Comparison of ENCODE assay signal across 1 cellular context in the genomic region with DNA sequence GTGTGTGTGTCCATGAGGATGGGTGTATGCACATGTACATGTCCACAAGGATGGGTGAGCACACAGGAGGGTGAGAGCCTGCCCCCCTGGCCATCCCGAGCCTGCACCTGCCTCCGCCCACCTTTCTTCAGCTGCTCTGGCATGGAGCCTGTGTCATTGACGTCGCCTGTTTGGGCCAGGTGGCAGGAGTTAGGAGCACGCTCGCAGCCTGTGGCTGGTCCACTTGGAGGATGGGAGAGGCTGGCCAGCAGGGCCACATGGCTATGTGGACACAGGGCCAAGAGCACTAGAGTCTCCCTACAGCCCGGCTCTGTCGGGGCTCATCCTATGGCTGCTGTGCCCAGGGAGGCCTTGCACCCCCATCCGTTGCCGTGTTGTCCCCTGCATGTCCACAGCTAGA.
TF ChIP-seq lines count a peak whose summit lies in the region.

No MANE protein-coding gene starts in this region.

TF ChIP-seq in HEK293, 187 proteins besides CTCF, POLR2A, EP300 and RAD21 (continued from another document):
- TF ChIP-seq, protein P1, sequence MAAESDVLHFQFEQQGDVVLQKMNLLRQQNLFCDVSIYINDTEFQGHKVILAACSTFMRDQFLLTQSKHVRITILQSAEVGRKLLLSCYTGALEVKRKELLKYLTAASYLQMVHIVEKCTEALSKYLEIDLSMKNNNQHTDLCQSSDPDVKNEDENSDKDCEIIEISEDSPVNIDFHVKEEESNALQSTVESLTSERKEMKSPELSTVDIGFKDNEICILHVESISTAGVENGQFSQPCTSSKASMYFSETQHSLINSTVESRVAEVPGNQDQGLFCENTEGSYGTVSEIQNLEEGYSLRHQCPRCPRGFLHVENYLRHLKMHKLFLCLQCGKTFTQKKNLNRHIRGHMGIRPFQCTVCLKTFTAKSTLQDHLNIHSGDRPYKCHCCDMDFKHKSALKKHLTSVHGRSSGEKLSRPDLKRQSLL (tag by site-specific recombination; IDR thresholded peaks at IDR 0.05) = no peak
- TF ChIP-seq, protein P2, sequence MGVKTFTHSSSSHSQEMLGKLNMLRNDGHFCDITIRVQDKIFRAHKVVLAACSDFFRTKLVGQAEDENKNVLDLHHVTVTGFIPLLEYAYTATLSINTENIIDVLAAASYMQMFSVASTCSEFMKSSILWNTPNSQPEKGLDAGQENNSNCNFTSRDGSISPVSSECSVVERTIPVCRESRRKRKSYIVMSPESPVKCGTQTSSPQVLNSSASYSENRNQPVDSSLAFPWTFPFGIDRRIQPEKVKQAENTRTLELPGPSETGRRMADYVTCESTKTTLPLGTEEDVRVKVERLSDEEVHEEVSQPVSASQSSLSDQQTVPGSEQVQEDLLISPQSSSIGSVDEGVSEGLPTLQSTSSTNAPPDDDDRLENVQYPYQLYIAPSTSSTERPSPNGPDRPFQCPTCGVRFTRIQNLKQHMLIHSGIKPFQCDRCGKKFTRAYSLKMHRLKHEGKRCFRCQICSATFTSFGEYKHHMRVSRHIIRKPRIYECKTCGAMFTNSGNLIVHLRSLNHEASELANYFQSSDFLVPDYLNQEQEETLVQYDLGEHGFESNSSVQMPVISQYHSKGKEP (tag by site-specific recombination; IDR thresholded peaks at IDR 0.05) = no peak
- no peak for TF ChIP-seq SETDB1 (IDR thresholded peaks at IDR 0.05; ENCODE audit: insufficient read length, low read length)
- TF ChIP-seq ZBTB8A (tag by site-specific recombination; IDR thresholded peaks at IDR 0.05) = no peak
- TF ChIP-seq ZNF121 (tag by site-specific recombination; IDR thresholded peaks at IDR 0.05) = no peak
- TF ChIP-seq ZNF292 (tag by site-specific recombination; IDR thresholded peaks at IDR 0.05; ENCODE audit: borderline replicate concordance, low read depth) = no peak
- TF ChIP-seq, protein P3, sequence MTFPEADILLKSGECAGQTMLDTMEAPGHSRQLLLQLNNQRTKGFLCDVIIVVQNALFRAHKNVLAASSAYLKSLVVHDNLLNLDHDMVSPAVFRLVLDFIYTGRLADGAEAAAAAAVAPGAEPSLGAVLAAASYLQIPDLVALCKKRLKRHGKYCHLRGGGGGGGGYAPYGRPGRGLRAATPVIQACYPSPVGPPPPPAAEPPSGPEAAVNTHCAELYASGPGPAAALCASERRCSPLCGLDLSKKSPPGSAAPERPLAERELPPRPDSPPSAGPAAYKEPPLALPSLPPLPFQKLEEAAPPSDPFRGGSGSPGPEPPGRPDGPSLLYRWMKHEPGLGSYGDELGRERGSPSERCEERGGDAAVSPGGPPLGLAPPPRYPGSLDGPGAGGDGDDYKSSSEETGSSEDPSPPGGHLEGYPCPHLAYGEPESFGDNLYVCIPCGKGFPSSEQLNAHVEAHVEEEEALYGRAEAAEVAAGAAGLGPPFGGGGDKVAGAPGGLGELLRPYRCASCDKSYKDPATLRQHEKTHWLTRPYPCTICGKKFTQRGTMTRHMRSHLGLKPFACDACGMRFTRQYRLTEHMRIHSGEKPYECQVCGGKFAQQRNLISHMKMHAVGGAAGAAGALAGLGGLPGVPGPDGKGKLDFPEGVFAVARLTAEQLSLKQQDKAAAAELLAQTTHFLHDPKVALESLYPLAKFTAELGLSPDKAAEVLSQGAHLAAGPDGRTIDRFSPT (tag by site-specific recombination; IDR thresholded peaks at IDR 0.05) = peak; percentile 16; the same call in 1 of the 2 replicates
